In the genomic region with DNA sequence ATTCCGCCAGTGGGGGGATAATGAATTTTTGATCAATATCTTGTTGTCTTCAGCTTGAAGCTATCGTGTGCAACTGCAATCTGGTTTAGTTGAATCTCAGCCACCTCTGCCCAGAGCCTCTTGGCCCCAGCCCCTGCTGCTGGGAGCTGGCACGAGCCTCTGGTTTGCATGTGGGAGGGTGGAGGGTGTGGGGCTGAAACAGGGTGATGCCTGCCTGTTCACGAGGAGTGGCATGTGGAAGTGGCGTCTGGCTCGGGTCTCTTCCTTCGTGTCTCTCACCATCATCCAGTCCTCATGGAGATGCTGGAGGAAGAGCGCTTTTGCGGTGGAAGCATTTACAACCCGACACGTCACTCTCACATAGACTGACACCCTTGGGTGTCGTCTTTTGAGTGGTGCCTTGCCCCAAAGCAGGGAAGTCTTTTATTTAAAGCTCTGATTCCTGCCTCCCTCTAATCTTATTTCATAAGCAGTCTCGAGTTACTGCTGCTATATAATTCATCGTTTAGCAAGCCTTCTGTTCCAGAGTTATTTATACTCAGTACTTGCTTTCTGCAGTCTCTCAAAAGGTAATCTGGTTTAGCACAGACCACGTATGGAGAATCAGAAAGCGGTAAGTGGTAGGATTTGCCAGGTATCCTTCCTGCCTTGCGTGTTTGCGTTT, we compare ENCODE assay signal across 2 cellular contexts.
TF ChIP-seq lines count a peak whose summit lies in the region.

No MANE protein-coding gene starts in this region.

TF ChIP-seq in SK-N-SH, 30 proteins besides CTCF, POLR2A, EP300 and RAD21:
- TF ChIP-seq FOXJ3 (CRISPR knock-in tag; IDR thresholded peaks at IDR 0.05) (0 out of 2 replicates have a peak, but pooled peaks have one; percentile 28), TCF12 (IDR thresholded peaks at IDR 0.05) (no peak), FOXM1 (IDR thresholded peaks at IDR 0.05; ENCODE audit: low read depth) (no peak), RCOR1 (IDR thresholded peaks at IDR 0.05; ENCODE audit: low read length) (0 out of 2 replicates have a peak, but pooled peaks have one; percentile 44), MXI1 (IDR thresholded peaks at IDR 0.05; ENCODE audit: low read depth, low read length) (peak; percentile 50; the same call in 1 of the 2 replicates), GATA2 (CRISPR knock-in tag; IDR thresholded peaks at IDR 0.05) (peak; percentile 70)
- TF ChIP-seq, protein P1, sequence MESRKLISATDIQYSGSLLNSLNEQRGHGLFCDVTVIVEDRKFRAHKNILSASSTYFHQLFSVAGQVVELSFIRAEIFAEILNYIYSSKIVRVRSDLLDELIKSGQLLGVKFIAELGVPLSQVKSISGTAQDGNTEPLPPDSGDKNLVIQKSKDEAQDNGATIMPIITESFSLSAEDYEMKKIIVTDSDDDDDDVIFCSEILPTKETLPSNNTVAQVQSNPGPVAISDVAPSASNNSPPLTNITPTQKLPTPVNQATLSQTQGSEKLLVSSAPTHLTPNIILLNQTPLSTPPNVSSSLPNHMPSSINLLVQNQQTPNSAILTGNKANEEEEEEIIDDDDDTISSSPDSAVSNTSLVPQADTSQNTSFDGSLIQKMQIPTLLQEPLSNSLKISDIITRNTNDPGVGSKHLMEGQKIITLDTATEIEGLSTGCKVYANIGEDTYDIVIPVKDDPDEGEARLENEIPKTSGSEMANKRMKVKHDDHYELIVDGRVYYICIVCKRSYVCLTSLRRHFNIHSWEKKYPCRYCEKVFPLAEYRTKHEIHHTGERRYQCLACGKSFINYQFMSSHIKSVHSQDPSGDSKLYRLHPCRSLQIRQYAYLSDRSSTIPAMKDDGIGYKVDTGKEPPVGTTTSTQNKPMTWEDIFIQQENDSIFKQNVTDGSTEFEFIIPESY (IDR thresholded peaks at IDR 0.05; ENCODE audit: borderline replicate concordance, low read depth), result no peak

TF ChIP-seq in SK-N-SH treated with all-trans-retinoic acid at 6 μM for 48 hours, 23 proteins besides CTCF, POLR2A, EP300 and RAD21:
- TF ChIP-seq ZNF70 (CRISPR knock-in tag; IDR thresholded peaks at IDR 0.05) (no peak), TOX (CRISPR knock-in tag; IDR thresholded peaks at IDR 0.05; ENCODE audit: borderline replicate concordance) (no peak), ZNF565 (CRISPR knock-in tag; conservative IDR thresholded peaks at IDR 0.05; ENCODE audit: low read depth) (no peak), BACH2 (CRISPR knock-in tag; IDR thresholded peaks at IDR 0.05; ENCODE audit: borderline replicate concordance) (no peak), ZC3H10 (CRISPR knock-in tag; IDR thresholded peaks at IDR 0.05) (no peak), TCF4 (CRISPR knock-in tag; IDR thresholded peaks at IDR 0.05; ENCODE audit: borderline replicate concordance) (no peak), SNAI2 (CRISPR knock-in tag; IDR thresholded peaks at IDR 0.05) (no peak), ESRRG (CRISPR knock-in tag; IDR thresholded peaks at IDR 0.05) (no peak), ISL1 (CRISPR knock-in tag; IDR thresholded peaks at IDR 0.05) (no peak), RARB (CRISPR knock-in tag; IDR thresholded peaks at IDR 0.05) (no peak), ARNTL (CRISPR knock-in tag; IDR thresholded peaks at IDR 0.05; ENCODE audit: borderline replicate concordance, low read depth) (no peak), ZFP30 (CRISPR knock-in tag; IDR thresholded peaks at IDR 0.05) (no peak), GLIS3 (CRISPR knock-in tag; IDR thresholded peaks at IDR 0.05) (no peak), ZNF8 (CRISPR knock-in tag; IDR thresholded peaks at IDR 0.05) (no peak), PPARA (CRISPR knock-in tag; IDR thresholded peaks at IDR 0.05; ENCODE audit: borderline replicate concordance) (no peak), ZFP3 (CRISPR knock-in tag; IDR thresholded peaks at IDR 0.05) (no peak)
- TF ChIP-seq, protein P2, sequence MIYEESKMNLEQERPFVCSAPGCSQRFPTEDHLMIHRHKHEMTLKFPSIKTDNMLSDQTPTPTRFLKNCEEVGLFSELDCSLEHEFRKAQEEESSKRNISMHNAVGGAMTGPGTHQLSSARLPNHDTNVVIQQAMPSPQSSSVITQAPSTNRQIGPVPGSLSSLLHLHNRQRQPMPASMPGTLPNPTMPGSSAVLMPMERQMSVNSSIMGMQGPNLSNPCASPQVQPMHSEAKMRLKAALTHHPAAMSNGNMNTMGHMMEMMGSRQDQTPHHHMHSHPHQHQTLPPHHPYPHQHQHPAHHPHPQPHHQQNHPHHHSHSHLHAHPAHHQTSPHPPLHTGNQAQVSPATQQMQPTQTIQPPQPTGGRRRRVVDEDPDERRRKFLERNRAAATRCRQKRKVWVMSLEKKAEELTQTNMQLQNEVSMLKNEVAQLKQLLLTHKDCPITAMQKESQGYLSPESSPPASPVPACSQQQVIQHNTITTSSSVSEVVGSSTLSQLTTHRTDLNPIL (CRISPR knock-in tag; IDR thresholded peaks at IDR 0.05; ENCODE audit: low read depth), result no peak
- TF ChIP-seq, protein P3, sequence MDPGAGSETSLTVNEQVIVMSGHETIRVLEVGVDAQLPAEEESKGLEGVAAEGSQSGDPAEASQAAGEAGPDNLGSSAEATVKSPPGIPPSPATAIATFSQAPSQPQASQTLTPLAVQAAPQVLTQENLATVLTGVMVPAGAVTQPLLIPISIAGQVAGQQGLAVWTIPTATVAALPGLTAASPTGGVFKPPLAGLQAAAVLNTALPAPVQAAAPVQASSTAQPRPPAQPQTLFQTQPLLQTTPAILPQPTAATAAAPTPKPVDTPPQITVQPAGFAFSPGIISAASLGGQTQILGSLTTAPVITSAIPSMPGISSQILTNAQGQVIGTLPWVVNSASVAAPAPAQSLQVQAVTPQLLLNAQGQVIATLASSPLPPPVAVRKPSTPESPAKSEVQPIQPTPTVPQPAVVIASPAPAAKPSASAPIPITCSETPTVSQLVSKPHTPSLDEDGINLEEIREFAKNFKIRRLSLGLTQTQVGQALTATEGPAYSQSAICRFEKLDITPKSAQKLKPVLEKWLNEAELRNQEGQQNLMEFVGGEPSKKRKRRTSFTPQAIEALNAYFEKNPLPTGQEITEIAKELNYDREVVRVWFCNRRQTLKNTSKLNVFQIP (CRISPR knock-in tag; IDR thresholded peaks at IDR 0.05; ENCODE audit: borderline replicate concordance, low read depth), result no peak
- TF ChIP-seq, protein P4, sequence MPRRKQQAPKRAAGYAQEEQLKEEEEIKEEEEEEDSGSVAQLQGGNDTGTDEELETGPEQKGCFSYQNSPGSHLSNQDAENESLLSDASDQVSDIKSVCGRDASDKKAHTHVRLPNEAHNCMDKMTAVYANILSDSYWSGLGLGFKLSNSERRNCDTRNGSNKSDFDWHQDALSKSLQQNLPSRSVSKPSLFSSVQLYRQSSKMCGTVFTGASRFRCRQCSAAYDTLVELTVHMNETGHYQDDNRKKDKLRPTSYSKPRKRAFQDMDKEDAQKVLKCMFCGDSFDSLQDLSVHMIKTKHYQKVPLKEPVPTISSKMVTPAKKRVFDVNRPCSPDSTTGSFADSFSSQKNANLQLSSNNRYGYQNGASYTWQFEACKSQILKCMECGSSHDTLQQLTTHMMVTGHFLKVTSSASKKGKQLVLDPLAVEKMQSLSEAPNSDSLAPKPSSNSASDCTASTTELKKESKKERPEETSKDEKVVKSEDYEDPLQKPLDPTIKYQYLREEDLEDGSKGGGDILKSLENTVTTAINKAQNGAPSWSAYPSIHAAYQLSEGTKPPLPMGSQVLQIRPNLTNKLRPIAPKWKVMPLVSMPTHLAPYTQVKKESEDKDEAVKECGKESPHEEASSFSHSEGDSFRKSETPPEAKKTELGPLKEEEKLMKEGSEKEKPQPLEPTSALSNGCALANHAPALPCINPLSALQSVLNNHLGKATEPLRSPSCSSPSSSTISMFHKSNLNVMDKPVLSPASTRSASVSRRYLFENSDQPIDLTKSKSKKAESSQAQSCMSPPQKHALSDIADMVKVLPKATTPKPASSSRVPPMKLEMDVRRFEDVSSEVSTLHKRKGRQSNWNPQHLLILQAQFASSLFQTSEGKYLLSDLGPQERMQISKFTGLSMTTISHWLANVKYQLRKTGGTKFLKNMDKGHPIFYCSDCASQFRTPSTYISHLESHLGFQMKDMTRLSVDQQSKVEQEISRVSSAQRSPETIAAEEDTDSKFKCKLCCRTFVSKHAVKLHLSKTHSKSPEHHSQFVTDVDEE (CRISPR knock-in tag; IDR thresholded peaks at IDR 0.05), result no peak
- TF ChIP-seq, protein P5, sequence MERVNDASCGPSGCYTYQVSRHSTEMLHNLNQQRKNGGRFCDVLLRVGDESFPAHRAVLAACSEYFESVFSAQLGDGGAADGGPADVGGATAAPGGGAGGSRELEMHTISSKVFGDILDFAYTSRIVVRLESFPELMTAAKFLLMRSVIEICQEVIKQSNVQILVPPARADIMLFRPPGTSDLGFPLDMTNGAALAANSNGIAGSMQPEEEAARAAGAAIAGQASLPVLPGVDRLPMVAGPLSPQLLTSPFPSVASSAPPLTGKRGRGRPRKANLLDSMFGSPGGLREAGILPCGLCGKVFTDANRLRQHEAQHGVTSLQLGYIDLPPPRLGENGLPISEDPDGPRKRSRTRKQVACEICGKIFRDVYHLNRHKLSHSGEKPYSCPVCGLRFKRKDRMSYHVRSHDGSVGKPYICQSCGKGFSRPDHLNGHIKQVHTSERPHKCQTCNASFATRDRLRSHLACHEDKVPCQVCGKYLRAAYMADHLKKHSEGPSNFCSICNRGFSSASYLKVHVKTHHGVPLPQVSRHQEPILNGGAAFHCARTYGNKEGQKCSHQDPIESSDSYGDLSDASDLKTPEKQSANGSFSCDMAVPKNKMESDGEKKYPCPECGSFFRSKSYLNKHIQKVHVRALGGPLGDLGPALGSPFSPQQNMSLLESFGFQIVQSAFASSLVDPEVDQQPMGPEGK (CRISPR knock-in tag; IDR thresholded peaks at IDR 0.05; ENCODE audit: borderline replicate concordance), result no peak
